ENCODE assay signal across 18 cellular contexts in the genomic region with DNA sequence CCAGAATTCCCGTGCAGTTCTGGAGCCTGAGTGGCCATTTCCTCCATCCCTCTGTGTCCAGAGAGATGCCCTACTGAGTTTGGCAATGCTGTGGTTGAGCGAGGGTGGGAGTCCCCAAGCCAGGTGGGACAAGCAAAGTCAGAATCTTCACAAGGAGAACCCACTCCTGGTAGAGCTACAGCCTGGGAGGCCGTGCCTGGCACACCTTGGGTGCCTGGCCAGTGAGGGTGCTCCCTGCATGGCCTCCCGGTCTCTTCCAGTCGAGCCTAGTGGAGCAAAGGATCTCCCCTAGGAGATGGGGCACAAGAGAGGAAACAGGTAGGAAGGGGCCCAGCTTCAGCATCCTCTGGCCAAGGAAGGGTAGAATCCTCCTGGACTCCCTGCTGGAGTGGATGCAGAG. TPM values are rescaled to one million over a fixed set of nuclear protein-coding genes. Genes with fewer than 3 reads are reported as not detected.
A peak's percentile ranks its signal among the peaks of the same experiment; 100 is the strongest.
DNase-seq lines count a peak whose midpoint lies in the region; ATAC-seq and TF ChIP-seq lines count a peak whose summit lies in the region.
"Had no signal": no experiment of that assay in that cellular context is flagged by ENCODE, and none has a peak within 500 bp of the region (broad histone marks: within the 10 kb centered on the region; RNA-seq: fewer than 3 reads in every experiment).

No MANE protein-coding gene starts in this region.

- H3K9me3 Mint-ChIP-seq in activated T-cell treated with anti-CD3 and anti-CD28 coated beads, Interleukin-2, amount 50 U/mL, for 24 hours = no peaks in the 10 kb centered on the region
- H3K9me3 Mint-ChIP-seq in HFFc6 = no peaks in the 10 kb centered on the region
- no peaks in the 10 kb centered on the region for H3K9me3 Mint-ChIP-seq in central memory CD8-positive, alpha-beta T cell
- H3K9me3 Mint-ChIP-seq: dendritic cell treated with granulocyte-macrophage colony-stimulating factor and Interleukin-4, amounts not matched to agents 40 ng/mL and 50 ng/mL, for 4 days had no signal

- H3K4me1 Mint-ChIP-seq in activated T-cell treated with anti-CD3 and anti-CD28 coated beads, Interleukin-2, amount 50 U/mL, for 24 hours (ENCODE audit: low read depth) = peaks cover 24% of the 10 kb centered on the region
- peaks cover 26% of the 10 kb centered on the region for H3K4me1 Mint-ChIP-seq in HFFc6 (ENCODE audit: low read depth)
- H3K4me1 Mint-ChIP-seq in central memory CD8-positive, alpha-beta T cell = peaks cover 30% of the 10 kb centered on the region

- no peak overlapping the region for H3K9ac ChIP-seq in smooth muscle cell (ENCODE audit: low read depth)

- peak overlapping the region; percentile 70 for H3K4me3 Mint-ChIP-seq in activated T-cell treated with anti-CD3 and anti-CD28 coated beads, Interleukin-2, amount 50 U/mL, for 24 hours
- peak overlapping the region; percentile 79; the same call in 1 of the 2 replicates for H3K4me3 Mint-ChIP-seq in HFFc6
- H3K4me3 Mint-ChIP-seq in central memory CD8-positive, alpha-beta T cell = peak overlapping the region; percentile 75

- H3K27me3 Mint-ChIP-seq in activated T-cell treated with anti-CD3 and anti-CD28 coated beads, Interleukin-2, amount 50 U/mL, for 24 hours = peaks cover 4% of the 10 kb centered on the region
- peaks cover 12% of the 10 kb centered on the region for H3K27me3 Mint-ChIP-seq in HFFc6 (ENCODE audit: insufficient read depth)
- no peaks in the 10 kb centered on the region for H3K27me3 Mint-ChIP-seq in central memory CD8-positive, alpha-beta T cell

- TF ChIP-seq CTCF in HFFc6 (IDR thresholded peaks at IDR 0.05) = no peak
- TF ChIP-seq CTCF in smooth muscle cell (IDR thresholded peaks at IDR 0.05; ENCODE audit: borderline replicate concordance, insufficient read depth, poor library complexity, severe bottlenecking) = no peak

- no peaks in the 10 kb centered on the region for H3K27me3 ChIP-seq in smooth muscle cell (ENCODE audit: low read depth)
- H3K27me3 ChIP-seq: esophagus muscularis mucosa, testis had no signal

- no peaks in the 10 kb centered on the region for H3K9me3 ChIP-seq in smooth muscle cell (replicated peaks; ENCODE audit: low read depth)
- H3K9me3 ChIP-seq: esophagus muscularis mucosa, testis had no signal

- WGBS in smooth muscle cell (ENCODE audit: low lambda C conversion rate) = 92% methylated on average over 5 of the region's 5 CpGs

- peaks cover 5% of the 10 kb centered on the region for H3K4me1 ChIP-seq in smooth muscle cell (ENCODE audit: low read depth)

- H3K36me3 ChIP-seq in smooth muscle cell (ENCODE audit: low read depth) = no peaks in the 10 kb centered on the region
- H3K36me3 ChIP-seq: esophagus muscularis mucosa had no signal

- ATAC-seq in central memory CD8-positive, alpha-beta T cell (replicated peaks; ENCODE audit: extremely low read depth, poor library complexity, severe bottlenecking) = no peak
- ATAC-seq in HG03159 (IDR thresholded peaks at IDR 0.05; ENCODE audit: unreplicated experiment) = no peak

- DNase-seq in activated T-cell treated with anti-CD3 and anti-CD28 coated beads, Interleukin-2, amount 50 U/mL, for 24 hours = no peak
- DNase-seq in activated T-cell treated with anti-CD3 and anti-CD28 coated beads, Interleukin-2, amount 50 U/mL, for 1 hour = no peak
- no peak for DNase-seq in HFFc6
- no peak for DNase-seq in central memory CD8-positive, alpha-beta T cell (ENCODE audit: low spot score in 2 of 2)
- DNase-seq in posterior vena cava (ENCODE audit: low spot score) = peak; percentile 50
- no peak for DNase-seq in smooth muscle cell (lab: John Stamatoyannopoulos, UW; ENCODE audit: unreplicated experiment)
- no peak for DNase-seq in NCI-H446 treated with DMSO at 0.1 percent for 48 hours (lab: John Stamatoyannopoulos, UW)
- DNase-seq: GF-D8; head of caudate nucleus; kidney; NCI-H510A treated with DMSO at 0.1 percent for 48 hours; OCI-M1; stimulated activated CD4-positive, alpha-beta T cell treated with anti-CD3 and anti-CD28 coated beads, Interleukin-15, amount 100 ng/mL, for 24 hours; testis had no signal

- no peak overlapping the region for H3K27ac ChIP-seq in smooth muscle cell (ENCODE audit: low read depth)
- H3K27ac ChIP-seq: SK-N-MC, testis had no signal

- H3F3A ChIP-seq in smooth muscle cell (ENCODE audit: low read depth) = no peaks in the 10 kb centered on the region

- no peak overlapping the region for H3K4me2 ChIP-seq in smooth muscle cell

- intact Hi-C loops in posterior vena cava (cut with DNase I) = loop anchor here (2.0 to 5.0 kb wide), 2 partner anchors 54 to 77 kb away; no protein-coding TSS in a partner anchor

- H3K36me3 Mint-ChIP-seq in activated T-cell treated with anti-CD3 and anti-CD28 coated beads, Interleukin-2, amount 50 U/mL, for 24 hours (ENCODE audit: low read depth) = no peaks in the 10 kb centered on the region
- H3K36me3 Mint-ChIP-seq in HFFc6 (ENCODE audit: low read depth) = no peaks in the 10 kb centered on the region
- peaks cover 7% of the 10 kb centered on the region for H3K36me3 Mint-ChIP-seq in central memory CD8-positive, alpha-beta T cell (ENCODE audit: insufficient read depth)

- H3K4me3 ChIP-seq in smooth muscle cell = no peak overlapping the region

- H3K27ac Mint-ChIP-seq in activated T-cell treated with anti-CD3 and anti-CD28 coated beads, Interleukin-2, amount 50 U/mL, for 24 hours = peak overlapping the region; percentile 87
- no peak overlapping the region for H3K27ac Mint-ChIP-seq in HFFc6
- H3K27ac Mint-ChIP-seq in central memory CD8-positive, alpha-beta T cell (ENCODE audit: low read depth) = no peak overlapping the region
- H3K27ac Mint-ChIP-seq: dendritic cell treated with granulocyte-macrophage colony-stimulating factor and Interleukin-4, amounts not matched to agents 40 ng/mL and 50 ng/mL, for 4 days had no signal

- no peaks in the 10 kb centered on the region for H3K79me2 ChIP-seq in smooth muscle cell (ENCODE audit: low read depth)

- H2AFZ ChIP-seq in smooth muscle cell (ENCODE audit: low read depth) = no peak overlapping the region

- H4K20me1 ChIP-seq in smooth muscle cell (ENCODE audit: low read depth) = no peaks in the 10 kb centered on the region

RNA-seq across cellular contexts. Expression of gene H3-3A, which starts 57.9 kb away (rescaled TPM):
- 100 to 1,000 TPM; 307 to 338 (median 326) TPM for total RNA-seq in HFFc6 (2021; fragmentation: NEBNext Ultra II Directional; extraction: Animal tissue kit (Norgen Biotek cat#: 25700))
- total RNA-seq in posterior vena cava = 100 to 1,000 TPM; 303 to 370 TPM
- 459 and 461 TPM in 2 replicates for total RNA-seq in smooth muscle cell
- polyA plus RNA-seq in smooth muscle cell = 426 and 430 TPM in 2 replicates
